In the genomic region with DNA sequence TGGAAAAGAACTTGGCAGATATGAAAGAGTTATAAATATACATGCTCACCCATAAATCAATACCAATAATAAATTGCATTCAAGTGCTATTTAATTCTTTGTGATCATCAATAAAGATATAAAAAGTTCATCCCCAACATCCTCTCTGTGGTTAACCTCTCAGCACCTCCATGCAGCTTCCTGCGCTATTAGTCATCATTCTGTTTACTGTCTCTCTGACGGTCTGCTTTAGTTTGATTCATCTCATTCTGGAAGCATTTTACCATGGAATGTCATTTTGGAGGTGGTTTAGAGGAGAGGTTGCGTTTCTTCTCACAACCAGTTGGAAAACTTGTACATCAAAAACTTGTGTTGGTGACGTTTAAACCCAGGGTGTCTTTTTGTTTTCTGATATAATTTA, we compare ENCODE assay signal across 22 cellular contexts.
DNase-seq lines count a peak whose midpoint lies in the region; ATAC-seq, FAIRE-seq and TF ChIP-seq lines count a peak whose summit lies in the region.
"Had no signal": no experiment of that assay in that cellular context is flagged by ENCODE, and none has a peak within 500 bp of the region (broad histone marks: within the 10 kb centered on the region; RNA-seq: fewer than 3 reads in every experiment).

No MANE protein-coding gene starts in this region.

- ATAC-seq in RWPE2 (ENCODE audit: low read depth) (peak; percentile 90), T-helper 17 cell (no peak)
- ATAC-seq in stimulated activated naive CD8-positive, alpha-beta T cell treated with anti-CD3 and anti-CD28 coated beads, Interleukin-15, Interleukin-2, amounts not matched to agents 100 U/mL and 50 U/mL, for 24 hours: no peak
- ATAC-seq: effector memory CD8-positive, alpha-beta T cell; left lung; WTC11 had no signal

- H3F3A ChIP-seq in GM23248 (ENCODE audit: insufficient read depth): 0 out of 2 replicates have a peak, but pooled peaks cover 4% of the 10 kb centered on the region

- no peaks in the 10 kb centered on the region for H3K4me1 Mint-ChIP-seq in T-helper 17 cell

- no peak for FAIRE-seq in kidney (lab: Jason Lieb, UNC)

- H3K9ac ChIP-seq in GM23248 (no peak overlapping the region), kidney (ENCODE audit: low read length in 2 of 2) (no peak overlapping the region)
- H3K9ac ChIP-seq: KMS-11 had no signal

- no peak overlapping the region for H3K4me2 ChIP-seq in GM23248 (ENCODE audit: unreplicated experiment)
- H3K4me2 ChIP-seq: KMS-11 had no signal

- intact Hi-C loops in kidney (cut with DNase I): no loop called here

- TF ChIP-seq CTCF in RWPE2 (IDR thresholded peaks at IDR 0.05; ENCODE audit: poor library complexity, severe bottlenecking): no peak
- no peak for TF ChIP-seq CTCF in kidney (IDR thresholded peaks at IDR 0.05; ENCODE audit: borderline replicate concordance, extremely low read depth, insufficient read depth)

- H3K27me3 ChIP-seq in GM23248 (replicated peaks; ENCODE audit: insufficient read depth): peaks cover 3% of the 10 kb centered on the region; the same call in 1 of the 2 replicates
- H3K27me3 ChIP-seq in RWPE2 (ENCODE audit: insufficient read depth, poor library complexity, severe bottlenecking): no peaks in the 10 kb centered on the region
- H3K27me3 ChIP-seq: left lung, sigmoid colon, uterus had no signal

- no peaks in the 10 kb centered on the region for H3K9me2 ChIP-seq in GM23248 (ENCODE audit: insufficient read depth)

- H3K4me3 ChIP-seq in GM23248 (no peak overlapping the region), RWPE2 (ENCODE audit: severe bottlenecking) (no peak overlapping the region), kidney (ENCODE audit: low read length in 2 of 2) (no peak overlapping the region)
- H3K4me3 ChIP-seq: left lung, sigmoid colon, uterus had no signal

- no peak overlapping the region for H3K27ac ChIP-seq in GM23248
- H3K27ac ChIP-seq in RWPE2 (ENCODE audit: poor library complexity, severe bottlenecking): no peak overlapping the region
- no peak overlapping the region for H3K27ac ChIP-seq in kidney (ENCODE audit: low read depth in 2 of 2, low read length in 2 of 2)
- H3K27ac ChIP-seq: KMS-11, left lung, sigmoid colon, uterus had no signal

- no peak overlapping the region for H2AFZ ChIP-seq in GM23248

- in situ Hi-C loops in GM23248 (cut with MboI): no loop called here

- no peaks in the 10 kb centered on the region for H4K20me1 ChIP-seq in GM23248 (ENCODE audit: insufficient read depth)

- H3K36me3 ChIP-seq in GM23248 (ENCODE audit: low read depth) (no peaks in the 10 kb centered on the region), RWPE2 (ENCODE audit: low read depth) (no peaks in the 10 kb centered on the region), kidney (ENCODE audit: control insufficient read depth in 1 of 2, insufficient read depth in 2 of 2, low read length in 2 of 2) (no peaks in the 10 kb centered on the region)
- H3K36me3 ChIP-seq: left lung, sigmoid colon, uterus had no signal

- H3K36me3 Mint-ChIP-seq in T-helper 17 cell (ENCODE audit: low read depth): no peaks in the 10 kb centered on the region
- H3K36me3 Mint-ChIP-seq: WTC11 had no signal

- H3K79me2 ChIP-seq in GM23248 (ENCODE audit: insufficient read depth): no peaks in the 10 kb centered on the region

- DNase-seq in AG08395 (ENCODE audit: low spot score) (peak; percentile 67), GM23248 (peak; percentile 55), RWPE2 (ENCODE audit: low spot score) (no peak), glomerular visceral epithelial cell (ENCODE audit: extremely low spot score) (peak; percentile 80), NCI-H146 treated with DMSO at 0.1 percent for 48 hours (lab: John Stamatoyannopoulos, UW; ENCODE audit: unreplicated experiment) (no peak), kidney (no peak), T-helper 17 cell (no peak)
- no peak for DNase-seq in stimulated activated naive CD8-positive, alpha-beta T cell treated with anti-CD3 and anti-CD28 coated beads, Interleukin-15, Interleukin-2, amounts not matched to agents 100 U/mL and 50 U/mL, for 24 hours
- DNase-seq: activated CD8-positive, alpha-beta memory T cell treated with anti-CD3 and anti-CD28 coated beads for 24 hours; central memory CD4-positive, alpha-beta T cell; effector memory CD8-positive, alpha-beta T cell; H7; left lung; NCI-H1105 treated with DMSO at 0.1 percent for 48 hours; NCI-H2171; occipital lobe; sigmoid colon; T-helper 1 cell; uterus had no signal

- no peaks in the 10 kb centered on the region for H3K27me3 Mint-ChIP-seq in T-helper 17 cell
- H3K27me3 Mint-ChIP-seq: effector memory CD8-positive, alpha-beta T cell had no signal

- H3K9me3 ChIP-seq in GM23248 (ENCODE audit: low read depth): no peaks in the 10 kb centered on the region
- H3K9me3 ChIP-seq in RWPE2 (ENCODE audit: severe bottlenecking): no peaks in the 10 kb centered on the region
- no peaks in the 10 kb centered on the region for H3K9me3 ChIP-seq in kidney (ENCODE audit: control insufficient read depth in 1 of 2, low read length in 2 of 2)
- H3K9me3 ChIP-seq in T-helper 17 cell (ENCODE audit: control insufficient read depth, low read length, poor library complexity, severe bottlenecking): no peaks in the 10 kb centered on the region
- H3K9me3 ChIP-seq: left lung, sigmoid colon, uterus had no signal

- no peak overlapping the region for H3K27ac Mint-ChIP-seq in T-helper 17 cell
- H3K27ac Mint-ChIP-seq: activated T-helper 1 cell treated with anti-CD3 and anti-CD28 coated beads, Interleukin-12 subunit alpha, Interleukin-12 subunit beta, Interleukin-2, Interleukin-4 antibody, amounts not matched to agents 30 ng/mL and 10 ng/mL and 1 ng/mL, durations not matched to agents 14 hours and 24 hours and 36 hours; effector memory CD8-positive, alpha-beta T cell; WTC11 had no signal

- peaks cover 12% of the 10 kb centered on the region for H3K4me1 ChIP-seq in GM23248 (ENCODE audit: insufficient read depth)
- H3K4me1 ChIP-seq in RWPE2 (ENCODE audit: insufficient read depth, poor library complexity, severe bottlenecking): no peaks in the 10 kb centered on the region
- no peaks in the 10 kb centered on the region for H3K4me1 ChIP-seq in kidney (ENCODE audit: control insufficient read depth in 1 of 2, insufficient read depth in 1 of 2, low read depth in 1 of 2, low read length in 2 of 2)
- H3K4me1 ChIP-seq: left lung, sigmoid colon, uterus had no signal

- WGBS in GM23248 (ENCODE audit: low coverage in 1 of 2, low lambda C conversion rate in 2 of 2, missing lambda C conversion rate in 2 of 2), 2 experiments: 31 to 36% methylated on average over 4 of the region's 4 CpGs

- H3K4me3 Mint-ChIP-seq in T-helper 17 cell: no peak overlapping the region
- H3K4me3 Mint-ChIP-seq: activated T-helper 1 cell treated with anti-CD3 and anti-CD28 coated beads, Interleukin-12 subunit alpha, Interleukin-12 subunit beta, Interleukin-2, Interleukin-4 antibody, amounts not matched to agents 30 ng/mL and 10 ng/mL and 1 ng/mL, durations not matched to agents 14 hours and 24 hours and 36 hours; effector memory CD8-positive, alpha-beta T cell; WTC11 had no signal

Comparison
In these comparisons a context has a peak if more than half of its experiments do, and no peak if none do; other contexts are left out.
1. DNase-seq: peak in AG08395 (single experiment), GM23248 (single experiment) and glomerular visceral epithelial cell (single experiment); none in RWPE2 (single experiment), NCI-H146 treated with DMSO at 0.1 percent for 48 hours (single experiment), kidney (single experiment), T-helper 17 cell (0 of 3) and stimulated activated naive CD8-positive, alpha-beta T cell treated with anti-CD3 and anti-CD28 coated beads, Interleukin-15, Interleukin-2, amounts not matched to agents 100 U/mL and 50 U/mL, for 24 hours (single experiment).